Comparison of ENCODE assay signal across 22 cellular contexts in the genomic region with DNA sequence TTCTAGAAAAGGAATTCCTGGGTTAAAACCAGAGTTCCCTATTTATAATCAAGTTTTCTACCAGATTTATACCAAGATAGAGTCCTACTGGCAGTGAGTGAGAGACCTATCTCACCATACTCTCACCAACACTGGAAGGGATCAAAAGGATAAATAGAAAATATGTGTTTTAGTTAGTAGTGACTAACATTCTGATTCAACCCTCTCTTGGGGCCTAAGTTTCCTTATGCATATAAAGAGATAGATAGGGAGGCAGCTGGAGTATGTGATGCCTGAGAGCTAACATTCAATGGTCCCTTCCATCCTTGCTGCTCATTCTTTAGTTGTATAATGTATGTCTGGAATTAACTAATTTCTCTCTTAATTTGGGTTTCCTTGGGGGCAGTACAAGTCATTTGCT. TPM values are rescaled to one million over a fixed set of nuclear protein-coding genes. Genes with fewer than 3 reads are reported as not detected.
"Had no signal": no experiment of that assay in that cellular context is flagged by ENCODE, and none has a peak within 500 bp of the region (broad histone marks: within the 10 kb centered on the region; RNA-seq: fewer than 3 reads in every experiment).

No MANE protein-coding gene starts in this region.

- H3K27ac Mint-ChIP-seq: activated CD4-positive, alpha-beta T cell treated with anti-CD3 and anti-CD28 coated beads, Interleukin-2, amount 10 ng/mL, durations not matched to agents 24 days and 14 days; activated CD8-positive, alpha-beta T cell treated with anti-CD3 and anti-CD28 coated beads, Interleukin-2, amount 10 ng/mL, durations not matched to agents 7 days and 5 days; activated naive CD4-positive, alpha-beta T cell treated with anti-CD3 and anti-CD28 coated beads for 36 hours; activated T-cell treated with anti-CD3 and anti-CD28 coated beads, Interleukin-2, amount 50 U/mL, for 24 hours; nephron; stimulated activated effector memory CD8-positive, alpha-beta T cell treated with anti-CD3 and anti-CD28 coated beads, Interleukin-12 subunit alpha, Interleukin-12 subunit beta, amount 100 ng/mL, for 72 hours had no signal

- H3K27me3 ChIP-seq: ascending aorta, right lobe of liver, stomach, testis, upper lobe of right lung had no signal

- H3K36me3 Mint-ChIP-seq: stimulated activated effector memory CD8-positive, alpha-beta T cell treated with anti-CD3 and anti-CD28 coated beads, Interleukin-12 subunit alpha, Interleukin-12 subunit beta, amount 100 ng/mL, for 72 hours had no signal

- H3K4me3 Mint-ChIP-seq: activated CD4-positive, alpha-beta T cell treated with anti-CD3 and anti-CD28 coated beads, Interleukin-2, amount 10 ng/mL, durations not matched to agents 24 days and 14 days; activated CD8-positive, alpha-beta T cell treated with anti-CD3 and anti-CD28 coated beads, Interleukin-2, amount 10 ng/mL, durations not matched to agents 7 days and 5 days; activated naive CD4-positive, alpha-beta T cell treated with anti-CD3 and anti-CD28 coated beads for 36 hours; activated T-cell treated with anti-CD3 and anti-CD28 coated beads, Interleukin-2, amount 50 U/mL, for 24 hours; nephron; stimulated activated effector memory CD8-positive, alpha-beta T cell treated with anti-CD3 and anti-CD28 coated beads, Interleukin-12 subunit alpha, Interleukin-12 subunit beta, amount 100 ng/mL, for 72 hours had no signal

- H3K4me1 Mint-ChIP-seq: activated CD4-positive, alpha-beta T cell treated with anti-CD3 and anti-CD28 coated beads, Interleukin-2, amount 10 ng/mL, durations not matched to agents 24 days and 14 days; nephron had no signal

- H3K4me1 ChIP-seq: ascending aorta, testis, upper lobe of right lung had no signal

- ATAC-seq: activated CD8-positive, alpha-beta T cell treated with anti-CD3 and anti-CD28 coated beads, Interleukin-2, amount 10 ng/mL, durations not matched to agents 7 days and 5 days; lower lobe of right lung; stimulated activated effector memory CD8-positive, alpha-beta T cell treated with anti-CD3 and anti-CD28 coated beads, Interleukin-12 subunit alpha, Interleukin-12 subunit beta, amount 100 ng/mL, for 72 hours; upper lobe of right lung had no signal

- H3K27me3 Mint-ChIP-seq: activated CD4-positive, alpha-beta T cell treated with anti-CD3 and anti-CD28 coated beads, Interleukin-2, amount 10 ng/mL, durations not matched to agents 24 days and 14 days; activated T-cell treated with anti-CD3 and anti-CD28 coated beads, Interleukin-2, amount 50 U/mL, for 24 hours had no signal

- H3K4me3 ChIP-seq: ascending aorta, lower lobe of right lung, right lobe of liver, stomach, testis, upper lobe of right lung had no signal

- H2AFZ ChIP-seq: parathyroid adenoma had no signal

- H3K27ac ChIP-seq: ascending aorta, lower lobe of right lung, parathyroid adenoma, right lobe of liver, stomach, testis, upper lobe of right lung had no signal

- H3K36me3 ChIP-seq: lower lobe of right lung, right lobe of liver, upper lobe of right lung had no signal

- H3K9ac ChIP-seq: parathyroid adenoma had no signal

- DNase-seq: activated CD4-positive, alpha-beta T cell treated with anti-CD3 and anti-CD28 coated beads, Interleukin-2, amount 10 ng/mL, durations not matched to agents 24 days and 14 days; activated CD8-positive, alpha-beta T cell treated with anti-CD3 and anti-CD28 coated beads, Interleukin-2, amount 10 ng/mL, durations not matched to agents 7 days and 5 days; activated naive CD4-positive, alpha-beta T cell treated with anti-CD3 and anti-CD28 coated beads for 36 hours; activated T-cell treated with anti-CD3 and anti-CD28 coated beads, Interleukin-2, amount 50 U/mL, for 24 hours; hippocampal formation; lower lobe of right lung; right lobe of liver; stimulated activated CD4-positive, alpha-beta T cell treated with anti-CD3 and anti-CD28 coated beads, Interleukin-4, amount 100 ng/mL, for 24 hours; stomach; T-helper 1 cell; T-helper 9 cell; testis; upper lobe of right lung had no signal

- H3K9me3 ChIP-seq: right lobe of liver, testis, upper lobe of right lung had no signal

RNA-seq across cellular contexts. Expression of a gene that starts 32.0 kb away (rescaled TPM):
- total RNA-seq: activated CD4-positive, alpha-beta T cell treated with anti-CD3 and anti-CD28 coated beads, Interleukin-2, amount 10 ng/mL, durations not matched to agents 24 days and 14 days; activated CD8-positive, alpha-beta T cell treated with anti-CD3 and anti-CD28 coated beads, Interleukin-2, amount 10 ng/mL, durations not matched to agents 7 days and 5 days; activated naive CD4-positive, alpha-beta T cell treated with anti-CD3 and anti-CD28 coated beads for 36 hours; bronchial epithelial cell; chondrocyte; epithelial cell of proximal tubule; glomerular endothelial cell had no signal
- polyA plus RNA-seq: keratinocyte had no signal
